Comparison of ENCODE assay signal across 8 cellular contexts in the genomic region with DNA sequence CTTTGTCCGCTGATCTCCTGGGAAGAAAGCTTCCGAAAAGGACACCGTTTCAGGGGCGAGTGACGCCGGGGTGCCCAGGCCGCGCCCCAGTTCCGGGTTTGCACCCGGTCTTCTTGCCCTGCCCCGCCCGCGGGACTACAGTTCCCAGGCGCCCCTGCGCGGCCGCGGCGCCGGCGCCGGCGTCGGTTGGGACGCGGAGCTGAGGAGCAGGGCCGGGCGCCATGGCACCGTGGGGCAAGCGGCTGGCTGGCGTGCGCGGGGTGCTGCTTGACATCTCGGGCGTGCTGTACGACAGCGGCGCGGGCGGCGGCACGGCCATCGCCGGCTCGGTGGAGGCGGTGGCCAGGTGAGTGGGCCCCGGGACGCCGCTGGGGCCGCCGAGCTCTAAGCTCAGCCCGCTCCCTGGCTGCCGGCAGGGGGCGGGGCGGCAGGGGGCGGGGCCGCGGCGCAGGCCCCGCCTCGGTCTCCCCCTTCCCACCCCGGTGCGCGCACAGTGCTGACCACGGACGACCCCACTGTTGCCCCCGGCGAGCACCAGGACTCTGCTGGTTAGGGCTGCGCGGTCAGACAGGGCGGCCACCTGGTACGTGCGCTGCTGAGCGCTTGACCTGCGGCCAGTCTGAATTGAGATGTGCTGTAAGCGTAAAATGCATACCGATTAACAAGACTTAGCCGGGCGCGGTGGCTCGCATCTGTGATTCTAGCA. TPM values are rescaled to one million over a fixed set of nuclear protein-coding genes. Genes with fewer than 3 reads are reported as not detected.
DNase-seq lines count a peak whose midpoint lies in the region; ATAC-seq lines count a peak whose summit lies in the region.

LHPP (plus strand) TSS at position 182 of the 706 bp plus-strand sequence; CDS start at position 222, 40 bp downstream.

- in situ Hi-C loops in ACHN (cut with HindIII; ENCODE audit: low pct_ligation_motif_present, low pct_unique_long_range_greater_than_20kb, low sequenced_read_pairs) = no loop called here

- peak within 1 kb of the TSS; percentile 89 for H3K27ac ChIP-seq in layer of hippocampus (ENCODE audit: low read depth, low read length)

- ATAC-seq in GM18520 (IDR thresholded peaks at IDR 0.05; ENCODE audit: unreplicated experiment) (peak; percentile 95), HG03045 (IDR thresholded peaks at IDR 0.05; ENCODE audit: unreplicated experiment) (peak; percentile 95)

- DNase-seq in ACHN (peak; percentile 89), NCI-H2227 (lab: John Stamatoyannopoulos, UW; ENCODE audit: unreplicated experiment) (peak; percentile 84), cerebellum (ENCODE audit: low spot score) (peak; percentile 89)
- DNase-seq in activated CD4-positive, CD25-positive, alpha-beta regulatory T cell treated with anti-CD3 and anti-CD28 coated beads, Interleukin-2, amount 50 U/mL, for 72 hours = peak; percentile 90
- DNase-seq in stimulated activated CD4-positive, alpha-beta T cell treated with anti-CD3 and anti-CD28 coated beads, Interleukin-1b, Interleukin-23, amount 100 ng/mL, for 1 hour (ENCODE audit: low read depth in 2 of 2) = peak; percentile 47 to 70

- H3K27me3 ChIP-seq in layer of hippocampus (ENCODE audit: control insufficient read depth, insufficient read depth, low read length) = no peaks in the 10 kb centered on the region

RNA-seq across cellular contexts. Expression of gene LHPP, which starts in this region (rescaled TPM):
- 8.1 TPM for total RNA-seq in cerebellum

Comparison
In these comparisons a context has a peak if more than half of its experiments do, and no peak if none do; other contexts are left out.
1. Peak in every context shown above with its lines: DNase-seq, ATAC-seq and H3K27ac ChIP-seq.